In genomic region chr2:4420032-4420431, GRCh38 we compare ENCODE assay signal across 15 cellular contexts.
"Had no signal": no experiment of that assay in that cellular context is flagged by ENCODE, and none has a peak within 500 bp of the region (broad histone marks: within the 10 kb centered on the region; RNA-seq: fewer than 3 reads in every experiment).

No MANE protein-coding gene starts in this region.

- DNase-seq: activated B cell treated with CpG ODN at 0.5 μM for 24 hours; activated CD4-positive, alpha-beta T cell treated with anti-CD3 and anti-CD28 coated beads, Interleukin-2, amount 10 ng/mL, durations not matched to agents 24 days and 14 days; activated naive CD4-positive, alpha-beta T cell treated with anti-CD3 and anti-CD28 coated beads for 36 hours; activated T-cell treated with anti-CD3 and anti-CD28 coated beads for 4 hours; colonic mucosa; effector CD4-positive, alpha-beta T cell; kidney glomerular epithelial cell; midbrain; small intestine had no signal

- H3K4me3 ChIP-seq: cardiac muscle cell, colonic mucosa, gastroesophageal sphincter, right atrium auricular region had no signal

- H3K27ac ChIP-seq: cardiac muscle cell, colonic mucosa, epithelial cell of prostate, gastroesophageal sphincter, neutrophil, right atrium auricular region had no signal

- H3K4me3 Mint-ChIP-seq: activated B cell treated with CpG ODN at 0.5 μM for 24 hours; activated CD4-positive, alpha-beta T cell treated with anti-CD3 and anti-CD28 coated beads, Interleukin-2, amount 10 ng/mL, durations not matched to agents 24 days and 14 days; activated naive CD4-positive, alpha-beta T cell treated with anti-CD3 and anti-CD28 coated beads for 36 hours; activated T-helper 17 cell treated with anti-CD3 and anti-CD28 coated beads, Interleukin-2, amount 50 U/mL, for 72 hours had no signal

- H3K27ac Mint-ChIP-seq: activated B cell treated with CpG ODN at 0.5 μM for 24 hours; activated CD4-positive, alpha-beta T cell treated with anti-CD3 and anti-CD28 coated beads, Interleukin-2, amount 10 ng/mL, durations not matched to agents 24 days and 14 days; activated naive CD4-positive, alpha-beta T cell treated with anti-CD3 and anti-CD28 coated beads for 36 hours; activated T-helper 17 cell treated with anti-CD3 and anti-CD28 coated beads, Interleukin-2, amount 50 U/mL, for 72 hours had no signal

- H3K27me3 ChIP-seq: cardiac muscle cell, colonic mucosa, gastroesophageal sphincter, neutrophil, right atrium auricular region had no signal

- H3K4me1 Mint-ChIP-seq: activated B cell treated with CpG ODN at 0.5 μM for 24 hours; activated CD4-positive, alpha-beta T cell treated with anti-CD3 and anti-CD28 coated beads, Interleukin-2, amount 10 ng/mL, durations not matched to agents 24 days and 14 days; activated T-helper 17 cell treated with anti-CD3 and anti-CD28 coated beads, Interleukin-2, amount 50 U/mL, for 72 hours had no signal

- H3K27me3 Mint-ChIP-seq: activated B cell treated with CpG ODN at 0.5 μM for 24 hours; activated CD4-positive, alpha-beta T cell treated with anti-CD3 and anti-CD28 coated beads, Interleukin-2, amount 10 ng/mL, durations not matched to agents 24 days and 14 days; activated T-helper 17 cell treated with anti-CD3 and anti-CD28 coated beads, Interleukin-2, amount 50 U/mL, for 72 hours had no signal

- ATAC-seq: activated T-helper 17 cell treated with anti-CD3 and anti-CD28 coated beads, Interleukin-2, amount 50 U/mL, for 72 hours; gastroesophageal sphincter had no signal

- H3K9me3 ChIP-seq: colonic mucosa, gastroesophageal sphincter, neutrophil, right atrium auricular region had no signal

- H3K36me3 ChIP-seq: cardiac muscle cell, colonic mucosa, gastroesophageal sphincter, neutrophil, right atrium auricular region had no signal

- H3K4me1 ChIP-seq: colonic mucosa, gastroesophageal sphincter, right atrium auricular region had no signal
